17 cellular contexts compared by ENCODE assay signal in the genomic region with DNA sequence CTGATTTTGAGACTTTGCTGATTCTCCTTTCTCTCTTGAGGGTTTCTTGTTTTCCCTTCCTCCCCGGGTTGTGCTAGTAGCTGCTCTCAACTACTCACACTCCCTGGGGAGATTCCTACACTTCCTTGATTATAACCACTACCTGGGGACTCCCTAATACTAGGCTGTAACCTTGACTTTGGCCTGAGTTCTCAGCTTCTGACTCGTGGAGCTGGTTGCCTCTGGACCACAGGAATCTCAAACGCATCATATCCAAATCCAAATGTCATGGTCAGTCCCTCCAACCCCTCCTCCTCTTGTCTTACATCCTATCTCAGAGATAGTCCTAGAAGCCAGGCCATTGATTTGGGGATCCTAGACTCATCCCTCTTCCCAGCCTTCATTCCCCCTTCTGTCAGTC.
"Had no signal": no experiment of that assay in that cellular context is flagged by ENCODE, and none has a peak within 500 bp of the region (broad histone marks: within the 10 kb centered on the region; RNA-seq: fewer than 3 reads in every experiment).

No MANE protein-coding gene starts in this region.

- H3K4me3 ChIP-seq: suprapubic skin, upper lobe of left lung had no signal

- DNase-seq: activated CD4-positive, alpha-beta T cell treated with anti-CD3 and anti-CD28 coated beads for 4 hours; activated CD8-positive, alpha-beta memory T cell treated with anti-CD3 and anti-CD28 coated beads, Interleukin-2, amount 50 U/mL, for 4 hours; activated CD8-positive, alpha-beta T cell treated with anti-CD3 and anti-CD28 coated beads for 36 hours; amygdala; effector memory CD8-positive, alpha-beta T cell; hypothalamus; stimulated activated CD4-positive, alpha-beta T cell treated with anti-CD3 and anti-CD28 coated beads, Interleukin-2, amount 100 ng/mL, for 24 hours; stimulated activated naive B cell treated with anti-CD40 and anti-IgM and Interleukin-4, amounts not matched to agents 10 μg/mL and 1 μg/mL and 100 μg/mL, for 72 hours; upper lobe of left lung; WERI-Rb-1 had no signal

- H3K27ac Mint-ChIP-seq: activated CD8-positive, alpha-beta T cell treated with anti-CD3 and anti-CD28 coated beads for 36 hours; activated naive CD8-positive, alpha-beta T cell; activated T-helper 1 cell treated with anti-CD3 and anti-CD28 coated beads, Interleukin-12 subunit alpha, Interleukin-12 subunit beta, Interleukin-2, Interleukin-4 antibody, amounts not matched to agents 30 ng/mL and 10 ng/mL and 1 ng/mL, durations not matched to agents 14 hours and 24 hours and 36 hours; dendritic cell treated with granulocyte-macrophage colony-stimulating factor and Interleukin-4, amounts not matched to agents 40 ng/mL and 50 ng/mL, for 4 days; nephron; stimulated activated naive B cell treated with anti-CD40 and anti-IgM and Interleukin-4, amounts not matched to agents 10 μg/mL and 1 μg/mL and 100 μg/mL, for 72 hours had no signal

- H3K27me3 ChIP-seq: suprapubic skin, upper lobe of left lung had no signal

- H3K27ac ChIP-seq: upper lobe of left lung, WERI-Rb-1 had no signal

- H3K9me3 ChIP-seq: suprapubic skin, upper lobe of left lung had no signal

- ATAC-seq: activated CD8-positive, alpha-beta T cell treated with anti-CD3 and anti-CD28 coated beads for 36 hours; sciatic nerve had no signal

- H3K4me3 Mint-ChIP-seq: activated CD8-positive, alpha-beta T cell treated with anti-CD3 and anti-CD28 coated beads for 36 hours; activated naive CD8-positive, alpha-beta T cell; activated T-helper 1 cell treated with anti-CD3 and anti-CD28 coated beads, Interleukin-12 subunit alpha, Interleukin-12 subunit beta, Interleukin-2, Interleukin-4 antibody, amounts not matched to agents 30 ng/mL and 10 ng/mL and 1 ng/mL, durations not matched to agents 14 hours and 24 hours and 36 hours; brain; dendritic cell treated with granulocyte-macrophage colony-stimulating factor and Interleukin-4, amounts not matched to agents 40 ng/mL and 50 ng/mL, for 4 days; effector memory CD8-positive, alpha-beta T cell; nephron; stimulated activated naive B cell treated with anti-CD40 and anti-IgM and Interleukin-4, amounts not matched to agents 10 μg/mL and 1 μg/mL and 100 μg/mL, for 72 hours had no signal

- H3K9me3 Mint-ChIP-seq: activated CD8-positive, alpha-beta T cell treated with anti-CD3 and anti-CD28 coated beads for 36 hours; activated T-helper 1 cell treated with anti-CD3 and anti-CD28 coated beads, Interleukin-12 subunit alpha, Interleukin-12 subunit beta, Interleukin-2, Interleukin-4 antibody, amounts not matched to agents 30 ng/mL and 10 ng/mL and 1 ng/mL, durations not matched to agents 14 hours and 24 hours and 36 hours; brain; dendritic cell treated with granulocyte-macrophage colony-stimulating factor and Interleukin-4, amounts not matched to agents 40 ng/mL and 50 ng/mL, for 4 days; effector memory CD8-positive, alpha-beta T cell; nephron; stimulated activated naive B cell treated with anti-CD40 and anti-IgM and Interleukin-4, amounts not matched to agents 10 μg/mL and 1 μg/mL and 100 μg/mL, for 72 hours had no signal

- H3K27me3 Mint-ChIP-seq: activated CD8-positive, alpha-beta T cell treated with anti-CD3 and anti-CD28 coated beads for 36 hours; activated naive CD8-positive, alpha-beta T cell; brain; dendritic cell treated with granulocyte-macrophage colony-stimulating factor and Interleukin-4, amounts not matched to agents 40 ng/mL and 50 ng/mL, for 4 days; effector memory CD8-positive, alpha-beta T cell; stimulated activated naive B cell treated with anti-CD40 and anti-IgM and Interleukin-4, amounts not matched to agents 10 μg/mL and 1 μg/mL and 100 μg/mL, for 72 hours had no signal
